1 cellular context compared by ENCODE assay signal in the genomic region with DNA sequence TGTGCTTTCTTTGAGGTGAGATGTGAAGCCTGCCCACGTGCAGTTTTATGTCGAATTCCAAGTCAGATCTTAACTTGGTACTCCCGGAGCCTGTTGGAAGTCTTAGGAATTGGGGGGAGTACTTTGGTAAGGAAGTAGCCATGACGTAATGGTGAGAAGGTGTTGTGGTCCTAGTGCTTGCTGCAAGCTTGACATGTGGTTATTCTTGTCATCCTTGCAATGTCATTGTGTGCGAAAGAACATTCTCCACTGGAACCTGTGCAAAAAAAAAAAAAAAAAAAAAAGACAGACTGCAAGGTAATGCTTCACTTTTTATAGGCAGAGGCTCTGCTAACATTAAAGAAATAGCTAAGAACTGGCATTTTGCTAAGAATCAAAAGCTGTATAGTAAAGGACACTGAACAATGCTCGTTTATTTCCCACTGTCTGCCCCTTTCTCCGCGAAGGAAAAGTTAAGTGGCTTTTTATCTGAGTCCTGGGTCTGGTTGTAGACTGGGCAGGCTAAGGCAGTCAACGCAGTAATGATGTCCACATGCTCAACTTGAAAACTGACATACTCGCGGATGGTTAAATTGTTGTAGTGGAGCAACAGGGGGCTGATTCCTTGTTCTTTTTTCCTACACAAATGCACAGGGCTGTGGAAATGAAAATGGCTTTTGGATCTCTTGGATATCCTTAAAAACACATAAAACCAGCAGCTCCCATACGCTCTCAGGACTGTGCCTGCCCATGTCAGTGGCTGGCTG.
TF ChIP-seq lines count a peak whose summit lies in the region.

No MANE protein-coding gene starts in this region.

TF ChIP-seq in HepG2, 621 proteins besides CTCF, POLR2A, EP300 and RAD21:
- TF ChIP-seq CREB1 (IDR thresholded peaks at IDR 0.05) (0 out of 2 replicates have a peak, but pooled peaks have one; percentile 43), CREB1 (CRISPR knock-in tag; IDR thresholded peaks at IDR 0.05) (no peak), ZBTB33 (CRISPR knock-in tag; IDR thresholded peaks at IDR 0.05) (no peak), CAMTA2 (CRISPR knock-in tag; IDR thresholded peaks at IDR 0.05; ENCODE audit: borderline replicate concordance) (no peak), ATF7 (IDR thresholded peaks at IDR 0.05) (peak; percentile 87), ATF7 (CRISPR knock-in tag; IDR thresholded peaks at IDR 0.05) (no peak)
TF ChIP-seq in HepG2: peak in this region for 2.
